Comparison of ENCODE assay signal across 15 cellular contexts in genomic region chr16:89525146-89525913, GRCh38. TPM values are rescaled to one million over a fixed set of nuclear protein-coding genes. Genes with fewer than 3 reads are reported as not detected.
A peak's percentile ranks its signal among the peaks of the same experiment; 100 is the strongest.
DNase-seq lines count a peak whose midpoint lies in the region; ATAC-seq, FAIRE-seq and TF ChIP-seq lines count a peak whose summit lies in the region.
"Had no signal": no experiment of that assay in that cellular context is flagged by ENCODE, and none has a peak within 500 bp of the region (broad histone marks: within the 10 kb centered on the region; RNA-seq: fewer than 3 reads in every experiment).

No MANE protein-coding gene starts in this region.

- H3K27me3 ChIP-seq in HCT116 (ENCODE audit: insufficient read depth, low read length): no peaks in the 10 kb centered on the region
- H3K27me3 ChIP-seq in GM12878 (replicated peaks in 1 of 2; ENCODE audit: control insufficient read depth in 2 of 2, insufficient read depth in 2 of 2, low read length in 1 of 2): no peaks in the 10 kb centered on the region
- no peaks in the 10 kb centered on the region for H3K27me3 ChIP-seq in osteoblast (ENCODE audit: insufficient read depth, low read length)
- no peaks in the 10 kb centered on the region for H3K27me3 ChIP-seq in brain microvascular endothelial cell (replicated peaks)

- TF ChIP-seq EP300 in GM12878 (IDR thresholded peaks at IDR 0.05; ENCODE audit: borderline replicate concordance in 1 of 2, control insufficient read depth in 1 of 2, low read depth in 2 of 2, low read length in 2 of 2): no peak

- POLR2A ChIA-PET in HCT116 (lab: Charles Lee): no interaction called here
- POLR2A ChIA-PET in GM12878 (lab: Charles Lee): interaction anchor here (0.7 to 1.0 kb wide), 2 partner anchors 42 to 162 kb away, joined by 4 to 5 read pairs; no protein-coding TSS in a partner anchor
- POLR2A ChIA-PET in activated CD4-positive, alpha-beta T cell treated with anti-CD3 and anti-CD28 coated beads, Interleukin-2, amount 10 ng/mL, durations not matched to agents 7 days and 5 days (lab: Charles Lee): no interaction called here

- H3K27ac ChIP-seq in HCT116 (ENCODE audit: low read depth, low read length) (no peak overlapping the region), GM12878 (ENCODE audit: control insufficient read depth, insufficient read depth) (peak overlapping the region; percentile 15; the same call in 1 of the 2 replicates), osteoblast (ENCODE audit: low read depth, low read length) (no peak overlapping the region), brain microvascular endothelial cell (no peak overlapping the region)

- no peak overlapping the region for H3K4me3 ChIP-seq in HCT116 (replicated peaks in 1 of 2; ENCODE audit: low read depth in 1 of 2, low read length in 2 of 2)
- H3K4me3 ChIP-seq in GM12878: no peak overlapping the region
- H3K4me3 ChIP-seq in osteoblast (ENCODE audit: insufficient read depth, low read length): no peak overlapping the region
- no peak overlapping the region for H3K4me3 ChIP-seq in brain microvascular endothelial cell (ENCODE audit: low read depth, low read length)

- peak; percentile 66 for FAIRE-seq in GM12878 (lab: Jason Lieb, UNC)
- FAIRE-seq: GM18507 had no signal

- H3K36me3 ChIP-seq in HCT116 (ENCODE audit: control insufficient read depth in 1 of 2, insufficient read depth in 2 of 2, low read length in 2 of 2) (peaks cover 58 to 70% of the 10 kb centered on the region in 2 experiments), GM12878 (ENCODE audit: control insufficient read depth in 2 of 2, insufficient read depth in 2 of 2, low read length in 1 of 2) (peaks cover 12 to 25% of the 10 kb centered on the region in 2 experiments), osteoblast (ENCODE audit: insufficient read depth, low read length) (peaks cover 86% of the 10 kb centered on the region), brain microvascular endothelial cell (replicated peaks) (peaks cover 79% of the 10 kb centered on the region)

- TF ChIP-seq CTCF in GM10266 (IDR thresholded peaks at IDR 0.05; ENCODE audit: control insufficient read depth, insufficient read depth, low read depth, missing control alignments) (peak; percentile 21), HCT116 (IDR thresholded peaks at IDR 0.05 in 2 of 3, conservative IDR thresholded peaks at IDR 0.05 in 1 of 3; ENCODE audit: borderline replicate concordance in 1 of 3, insufficient read depth in 1 of 3, low read depth in 2 of 3, low read length in 2 of 3) (no peak), GM12878 (IDR thresholded peaks at IDR 0.05 in 2 of 3, conservative IDR thresholded peaks at IDR 0.05 in 1 of 3; ENCODE audit: control insufficient read depth in 2 of 3, extremely low read depth in 1 of 3, insufficient read depth in 1 of 3, low read depth in 3 of 3, low read length in 3 of 3) (peak in 2 of 3 experiments; percentile 28 to 32; a peak in 2 of 6 replicates), osteoblast (IDR thresholded peaks at IDR 0.05; ENCODE audit: extremely low read depth, low read depth, low read length) (no peak), brain microvascular endothelial cell (IDR thresholded peaks at IDR 0.05; ENCODE audit: low read depth, low read length, missing control alignments) (no peak)

- no peak overlapping the region for H3K4me3 Mint-ChIP-seq in activated CD4-positive, alpha-beta T cell treated with anti-CD3 and anti-CD28 coated beads, Interleukin-2, amount 10 ng/mL, durations not matched to agents 7 days and 5 days
- H3K4me3 Mint-ChIP-seq: mesothelial cell of epicardium had no signal

- no peak overlapping the region for H3K4me2 ChIP-seq in HCT116 (ENCODE audit: low read length)
- no peak overlapping the region for H3K4me2 ChIP-seq in GM12878 (ENCODE audit: control insufficient read depth, insufficient read depth)
- no peak overlapping the region for H3K4me2 ChIP-seq in osteoblast (ENCODE audit: insufficient read depth, low read length)

- in situ Hi-C loops in GM12878 (cut with MboI): no loop called here
- in situ Hi-C loops in brain microvascular endothelial cell (cut with HindIII; ENCODE audit: low pct_ligation_motif_present, low sequenced_read_pairs): no loop called here

- H3K9me3 ChIP-seq in HCT116 (ENCODE audit: control insufficient read depth in 1 of 2, insufficient read depth in 1 of 2, low read depth in 1 of 2, low read length in 2 of 2) (no peaks in the 10 kb centered on the region), GM12878 (replicated peaks; ENCODE audit: control insufficient read depth, insufficient read depth, low read length) (no peaks in the 10 kb centered on the region), osteoblast (ENCODE audit: low read depth, low read length) (no peaks in the 10 kb centered on the region)

- BruUV-seq in HCT116 (replicated peaks; lab: Mats Ljungman, UMichigan) (no TSS peak), GM12878 (replicated peaks; lab: Mats Ljungman, UMichigan) (no TSS peak)

- 44% methylated on average over 20 of the region's 20 CpGs for WGBS in GM12878 (ENCODE audit: insufficient coverage, insufficient replicate concordance, low lambda C conversion rate, missing lambda C conversion rate)

- intact Hi-C loops in HCT116 (cut with micrococcal nuclease) (no loop called here), GM12878 (cut with micrococcal nuclease; ENCODE audit: unreplicated experiment) (no loop called here)

- H2AFZ ChIP-seq in HCT116 (ENCODE audit: low read depth, low read length, poor library complexity, severe bottlenecking) (no peak overlapping the region), GM12878 (ENCODE audit: control insufficient read depth, low read depth, low read length) (no peak overlapping the region), osteoblast (ENCODE audit: low read length) (no peak overlapping the region)

- H3K36me3 Mint-ChIP-seq in activated CD4-positive, alpha-beta T cell treated with anti-CD3 and anti-CD28 coated beads, Interleukin-2, amount 10 ng/mL, durations not matched to agents 7 days and 5 days (ENCODE audit: low read depth): peaks cover 45% of the 10 kb centered on the region

- H3K9ac ChIP-seq in HCT116 (ENCODE audit: low read length) (no peak overlapping the region), GM12878 (ENCODE audit: control insufficient read depth, insufficient read depth, low read length) (no peak overlapping the region)

- RAD21 ChIA-PET in HCT116 (lab: Charles Lee; ENCODE audit: low non-redundant PET in 1 of 2, low total read pairs in 2 of 2, uncharacterized antibody in 2 of 2, unreplicated experiment in 2 of 2) (no interaction called here), GM12878 (lab: Charles Lee; ENCODE audit: unreplicated experiment) (no interaction called here)

- CTCF ChIA-PET in HCT116 (lab: Charles Lee): no interaction called here
- CTCF ChIA-PET in GM12878 (lab: Yijun Ruan, JAX): interaction anchor here (0.6 to 1.4 kb wide), 4 partner anchors 12 to 175 kb away, joined by 3 to 7 read pairs (median 4); partner anchors contain the start of gene SPG7
- CTCF ChIA-PET in activated CD4-positive, alpha-beta T cell treated with anti-CD3 and anti-CD28 coated beads, Interleukin-2, amount 10 ng/mL, durations not matched to agents 7 days and 5 days (lab: Charles Lee): interaction anchor here (1.2 to 1.7 kb wide), 2 partner anchors 13 to 16 kb away, joined by 6 read pairs; no protein-coding TSS in a partner anchor

- ATAC-seq in HCT116 (0 out of 2 replicates have a peak, but pooled peaks have one; percentile 52), GM12878 (peak; percentile 80)
- ATAC-seq: sciatic nerve had no signal

- H3K27ac Mint-ChIP-seq in activated CD4-positive, alpha-beta T cell treated with anti-CD3 and anti-CD28 coated beads, Interleukin-2, amount 10 ng/mL, durations not matched to agents 7 days and 5 days: no peak overlapping the region
- H3K27ac Mint-ChIP-seq: mesothelial cell of epicardium had no signal

- no peaks in the 10 kb centered on the region for H3K9me3 Mint-ChIP-seq in activated CD4-positive, alpha-beta T cell treated with anti-CD3 and anti-CD28 coated beads, Interleukin-2, amount 10 ng/mL, durations not matched to agents 7 days and 5 days
- H3K9me3 Mint-ChIP-seq: mesothelial cell of epicardium had no signal

- H3K9me2 ChIP-seq in HCT116 (ENCODE audit: insufficient read depth): no peaks in the 10 kb centered on the region

- H4K20me1 ChIP-seq in HCT116 (ENCODE audit: insufficient read depth) (0 out of 2 replicates have a peak, but pooled peaks cover 5% of the 10 kb centered on the region), GM12878 (ENCODE audit: control insufficient read depth, insufficient read depth) (no peaks in the 10 kb centered on the region), osteoblast (ENCODE audit: insufficient read depth, low read length) (peaks cover 32% of the 10 kb centered on the region)

- TF ChIP-seq RAD21 in HCT116 (IDR thresholded peaks at IDR 0.05; ENCODE audit: low read depth) (no peak), GM12878 (IDR thresholded peaks at IDR 0.05; ENCODE audit: insufficient read depth, low read depth, low read length) (no peak)

- TF ChIP-seq POLR2A in HCT116 (IDR thresholded peaks at IDR 0.05; ENCODE audit: borderline replicate concordance, extremely low read depth, insufficient read depth, insufficient read length) (no peak), GM12878 (IDR thresholded peaks at IDR 0.05; ENCODE audit: low read depth, low read length) (no peak)

- no peaks in the 10 kb centered on the region for H3K27me3 Mint-ChIP-seq in activated CD4-positive, alpha-beta T cell treated with anti-CD3 and anti-CD28 coated beads, Interleukin-2, amount 10 ng/mL, durations not matched to agents 7 days and 5 days

- H3K4me1 Mint-ChIP-seq in activated CD4-positive, alpha-beta T cell treated with anti-CD3 and anti-CD28 coated beads, Interleukin-2, amount 10 ng/mL, durations not matched to agents 7 days and 5 days: no peaks in the 10 kb centered on the region
- H3K4me1 Mint-ChIP-seq: mesothelial cell of epicardium had no signal

- SMC1A ChIA-PET in GM12878 (lab: Charles Lee; ENCODE audit: uncharacterized antibody, unreplicated experiment): interaction anchor here (0.7 to 1.2 kb wide), 2 partner anchors 14 to 891 kb away, joined by 3 to 4 read pairs; no protein-coding TSS in a partner anchor

- H3K4me1 ChIP-seq in HCT116 (ENCODE audit: control insufficient read depth in 1 of 2, insufficient read depth in 2 of 2, low read length in 2 of 2) (no peaks in the 10 kb centered on the region), GM12878 (ENCODE audit: control insufficient read depth, insufficient read depth, low read length) (peaks cover 12% of the 10 kb centered on the region), osteoblast (ENCODE audit: insufficient read depth, low read length) (no peaks in the 10 kb centered on the region)

- DNase-seq in GM10266 (ENCODE audit: extremely low spot score) (peak; percentile 71), HCT116 (ENCODE audit: low read depth, low spot score) (no peak), GM12878 (ENCODE audit: low read depth, low spot score) (no peak), osteoblast (ENCODE audit: insufficient read length, low spot score, missing footprints) (peak; percentile 29), brain microvascular endothelial cell (no peak), T-helper 1 cell (no peak), NCI-H82 treated with DMSO at 0.1 percent for 48 hours (lab: John Stamatoyannopoulos, UW; ENCODE audit: unreplicated experiment) (no peak)
- no peak for DNase-seq in activated CD4-positive, alpha-beta T cell treated with anti-CD3 and anti-CD28 coated beads, Interleukin-2, amount 10 ng/mL, durations not matched to agents 7 days and 5 days
- DNase-seq: activated CD4-positive, alpha-beta T cell treated with anti-CD3 and anti-CD28 coated beads for 1 hour; activated CD8-positive, alpha-beta memory T cell treated with anti-CD3 and anti-CD28 coated beads, Interleukin-2, amount 50 U/mL, for 4 hours; NCI-H1694 treated with DMSO at 0.1 percent for 48 hours; stimulated activated CD4-positive, alpha-beta T cell treated with anti-CD3 and anti-CD28 coated beads, Interleukin-2, amount 100 ng/mL, for 24 hours had no signal

- peaks cover 48% of the 10 kb centered on the region for H3K79me2 ChIP-seq in HCT116 (ENCODE audit: insufficient read depth, low read length)
- no peaks in the 10 kb centered on the region; the same call in 1 of the 2 replicates for H3K79me2 ChIP-seq in GM12878 (ENCODE audit: control insufficient read depth, insufficient read depth, low read length)
- peaks cover 56% of the 10 kb centered on the region for H3K79me2 ChIP-seq in osteoblast (ENCODE audit: insufficient read depth, low read length)

RNA-seq across cellular contexts. Expression of gene SPG7, which starts 17.1 kb away (rescaled TPM):
- total RNA-seq in HCT116 (2021; ENCODE audit: unreplicated experiment) (116 TPM), GM12878 (2014; rRNA removed) (75.9 and 80.1 TPM in 2 replicates), GM12878 (2014; rRNA removed; fragmentation: Illumina TruSeq; extraction: Trizol) (36.9 and 40.0 TPM in 2 replicates), GM12878 (2021) (60.5 and 74.5 TPM in 2 replicates), osteoblast (76.3 and 85.8 TPM in 2 replicates)
- 79.4 and 81.2 TPM in 2 replicates for polyA plus RNA-seq in HCT116 (2012)
- 353 and 388 TPM in 2 replicates for total RNA-seq in GM12878 (2013; cell fraction: nucleolus; rRNA removed)
- 35.8 TPM for polyA plus RNA-seq in GM12878 (2011; ENCODE audit: low read depth)
- polyA plus RNA-seq in GM12878 (2011; rRNA removed) (24.5 and 31.9 TPM in 2 replicates), GM12878 (2014; fragmentation: Illumina TruSeq; extraction: Trizol) (23.1 and 36.7 TPM in 2 replicates), GM12878 (2014; fragmentation: Nextera tagmentation; extraction: Ambion mirVana) (1 to 10 TPM; 5.9 to 9.8 TPM), GM12878 (2014; rRNA removed) (75.4 and 93.5 TPM in 2 replicates), GM12878 (2016; fragmentation: Nextera tagmentation; extraction: Ambion mirVana) (10 to 100 TPM; 65.0 to 68.7 TPM)
- polyA plus RNA-seq in GM12878 (2011; cell fraction: cytosol; rRNA removed): 27.0 and 33.4 TPM in 2 replicates
- 194 and 227 TPM in 2 replicates for polyA plus RNA-seq in GM12878 (2011; cell fraction: nucleus; rRNA removed)
- polyA plus RNA-seq in GM12878 (2012): 64.1 and 75.1 TPM in 2 replicates
- polyA minus RNA-seq in GM12878 (2011; rRNA and poly(A)+ RNA removed): 29.0 and 43.9 TPM in 2 replicates
- 15.8 and 17.2 TPM in 2 replicates for polyA minus RNA-seq in GM12878 (2011; cell fraction: cytosol; rRNA and poly(A)+ RNA removed)
- polyA minus RNA-seq in GM12878 (2011; cell fraction: nucleus; rRNA and poly(A)+ RNA removed): 44.0 and 73.8 TPM in 2 replicates
- 100 to 1,000 TPM in 1 of 2 experiments, 10 to 100 TPM in 1; 88.3 to 101 TPM for total RNA-seq in activated CD4-positive, alpha-beta T cell treated with anti-CD3 and anti-CD28 coated beads, Interleukin-2, amount 10 ng/mL, durations not matched to agents 7 days and 5 days

RNA-seq across cellular contexts. Expression of gene ANKRD11, which starts 35.0 kb away (rescaled TPM):
- total RNA-seq in HCT116 (2021; ENCODE audit: unreplicated experiment): 266 TPM
- polyA plus RNA-seq in HCT116 (2012): 192 and 225 TPM in 2 replicates
- total RNA-seq in GM12878 (2013; cell fraction: nucleolus; rRNA removed): 326 and 358 TPM in 2 replicates
- 30.3 and 34.7 TPM in 2 replicates for total RNA-seq in GM12878 (2014; rRNA removed)
- 26.2 and 26.3 TPM in 2 replicates for total RNA-seq in GM12878 (2014; rRNA removed; fragmentation: Illumina TruSeq; extraction: Trizol)
- total RNA-seq in GM12878 (2021): 103 and 106 TPM in 2 replicates
- polyA plus RNA-seq in GM12878 (2011; ENCODE audit: low read depth): 26.1 TPM
- polyA plus RNA-seq in GM12878 (2011; rRNA removed): 25.8 and 28.4 TPM in 2 replicates
- polyA plus RNA-seq in GM12878 (2011; cell fraction: cytosol; rRNA removed): 30.6 and 37.2 TPM in 2 replicates
- polyA plus RNA-seq in GM12878 (2011; cell fraction: nucleus; rRNA removed): 127 and 191 TPM in 2 replicates
- 64.4 and 70.9 TPM in 2 replicates for polyA plus RNA-seq in GM12878 (2012)
- polyA plus RNA-seq in GM12878 (2014; fragmentation: Illumina TruSeq; extraction: Trizol): 23.9 and 35.9 TPM in 2 replicates
- 1 to 10 TPM; 5.1 to 8.7 TPM for polyA plus RNA-seq in GM12878 (2014; fragmentation: Nextera tagmentation; extraction: Ambion mirVana)
- polyA plus RNA-seq in GM12878 (2014; rRNA removed): 80.1 and 85.5 TPM in 2 replicates
- 10 to 100 TPM; 18.2 to 18.6 TPM for polyA plus RNA-seq in GM12878 (2016; fragmentation: Nextera tagmentation; extraction: Ambion mirVana)
- 24.9 and 46.7 TPM in 2 replicates for polyA minus RNA-seq in GM12878 (2011; rRNA and poly(A)+ RNA removed)
- polyA minus RNA-seq in GM12878 (2011; cell fraction: cytosol; rRNA and poly(A)+ RNA removed): 22.9 and 24.1 TPM in 2 replicates
- polyA minus RNA-seq in GM12878 (2011; cell fraction: nucleus; rRNA and poly(A)+ RNA removed): 31.7 and 60.0 TPM in 2 replicates
- 78.4 and 97.4 TPM in 2 replicates for total RNA-seq in osteoblast
- total RNA-seq in activated CD4-positive, alpha-beta T cell treated with anti-CD3 and anti-CD28 coated beads, Interleukin-2, amount 10 ng/mL, durations not matched to agents 7 days and 5 days: 100 to 1,000 TPM; 158 to 178 TPM

RNA-seq across cellular contexts. Expression of gene RPL13, which starts 35.2 kb away (rescaled TPM):
- total RNA-seq in HCT116 (2021; ENCODE audit: unreplicated experiment) (4,404 TPM), GM12878 (2014; rRNA removed) (7,892 and 9,428 TPM in 2 replicates), GM12878 (2014; rRNA removed; fragmentation: Illumina TruSeq; extraction: Trizol) (2,108 and 2,400 TPM in 2 replicates), GM12878 (2021) (4,034 and 4,132 TPM in 2 replicates), osteoblast (2,112 and 2,440 TPM in 2 replicates)
- 9,099 and 10,215 TPM in 2 replicates for polyA plus RNA-seq in HCT116 (2012)
- total RNA-seq in GM12878 (2013; cell fraction: nucleolus; rRNA removed): 555 and 566 TPM in 2 replicates
- 2,666 TPM for polyA plus RNA-seq in GM12878 (2011; ENCODE audit: low read depth)
- polyA plus RNA-seq in GM12878 (2011; rRNA removed) (1,025 and 2,315 TPM in 2 replicates), GM12878 (2014; fragmentation: Illumina TruSeq; extraction: Trizol) (872 and 1,693 TPM in 2 replicates), GM12878 (2014; fragmentation: Nextera tagmentation; extraction: Ambion mirVana) (1,000 to 10,000 TPM in 1 of 2 experiments, 100 to 1,000 TPM in 1; 386 to 1,247 TPM), GM12878 (2014; rRNA removed) (6,764 and 8,907 TPM in 2 replicates), GM12878 (2016; fragmentation: Nextera tagmentation; extraction: Ambion mirVana) (1,000 to 10,000 TPM; 2,572 to 2,650 TPM)
- polyA plus RNA-seq in GM12878 (2011; cell fraction: cytosol; rRNA removed): 3,460 and 6,315 TPM in 2 replicates
- polyA plus RNA-seq in GM12878 (2011; cell fraction: nucleus; rRNA removed): 1,880 and 1,959 TPM in 2 replicates
- polyA plus RNA-seq in GM12878 (2012): 4,925 and 6,484 TPM in 2 replicates
- polyA minus RNA-seq in GM12878 (2011; rRNA and poly(A)+ RNA removed): 392 and 1,069 TPM in 2 replicates
- 929 and 1,175 TPM in 2 replicates for polyA minus RNA-seq in GM12878 (2011; cell fraction: cytosol; rRNA and poly(A)+ RNA removed)
- 344 and 499 TPM in 2 replicates for polyA minus RNA-seq in GM12878 (2011; cell fraction: nucleus; rRNA and poly(A)+ RNA removed)
- 1,000 to 10,000 TPM; 1,763 to 2,076 TPM for total RNA-seq in activated CD4-positive, alpha-beta T cell treated with anti-CD3 and anti-CD28 coated beads, Interleukin-2, amount 10 ng/mL, durations not matched to agents 7 days and 5 days

RNA-seq across cellular contexts. Expression of gene CPNE7, which starts 50.2 kb away (rescaled TPM):
- total RNA-seq in HCT116 (2021; ENCODE audit: unreplicated experiment) (201 TPM), GM12878 (2014; rRNA removed) (22.5 and 23.4 TPM in 2 replicates), GM12878 (2014; rRNA removed; fragmentation: Illumina TruSeq; extraction: Trizol) (13.1 and 13.5 TPM in 2 replicates), GM12878 (2021) (39.6 and 46.9 TPM in 2 replicates), osteoblast (7.2 and 21.8 TPM in 2 replicates)
- polyA plus RNA-seq in HCT116 (2012): 136 and 148 TPM in 2 replicates
- total RNA-seq in GM12878 (2013; cell fraction: nucleolus; rRNA removed): 55.5 and 58.7 TPM in 2 replicates
- 2.9 TPM for polyA plus RNA-seq in GM12878 (2011; ENCODE audit: low read depth)
- polyA plus RNA-seq in GM12878 (2011; rRNA removed) (6.1 and 7.4 TPM in 2 replicates), GM12878 (2014; fragmentation: Illumina TruSeq; extraction: Trizol) (16.5 and 17.5 TPM in 2 replicates), GM12878 (2014; fragmentation: Nextera tagmentation; extraction: Ambion mirVana) (1 to 10 TPM in 1 of 2 experiments, under 1 TPM in 1; 0.29 to 1.1 TPM), GM12878 (2014; rRNA removed) (39.7 and 49.2 TPM in 2 replicates), GM12878 (2016; fragmentation: Nextera tagmentation; extraction: Ambion mirVana) (10 to 100 TPM; 17.6 to 19.7 TPM)
- 5.6 and 10.3 TPM in 2 replicates for polyA plus RNA-seq in GM12878 (2011; cell fraction: cytosol; rRNA removed)
- 210 and 211 TPM in 2 replicates for polyA plus RNA-seq in GM12878 (2011; cell fraction: nucleus; rRNA removed)
- 8.5 and 9.2 TPM in 2 replicates for polyA plus RNA-seq in GM12878 (2012)
- 1.2 and 1.4 TPM in 2 replicates for polyA minus RNA-seq in GM12878 (2011; rRNA and poly(A)+ RNA removed)
- 3.2 TPM in 1 of 2 replicates, not detected in the other for polyA minus RNA-seq in GM12878 (2011; cell fraction: cytosol; rRNA and poly(A)+ RNA removed)
- polyA minus RNA-seq in GM12878 (2011; cell fraction: nucleus; rRNA and poly(A)+ RNA removed): 5.8 and 6.4 TPM in 2 replicates
- total RNA-seq in activated CD4-positive, alpha-beta T cell treated with anti-CD3 and anti-CD28 coated beads, Interleukin-2, amount 10 ng/mL, durations not matched to agents 7 days and 5 days: 1 to 10 TPM; 5.1 to 5.7 TPM
- total RNA-seq: sciatic nerve had no signal

Comparison
In these comparisons a context has a peak if more than half of its experiments do, and no peak if none do; other contexts are left out.
1. DNase-seq: peak in GM10266 (single experiment) and osteoblast (single experiment); none in HCT116 (single experiment), GM12878 (single experiment), brain microvascular endothelial cell (single experiment), T-helper 1 cell (0 of 5), NCI-H82 treated with DMSO at 0.1 percent for 48 hours (single experiment) and activated CD4-positive, alpha-beta T cell treated with anti-CD3 and anti-CD28 coated beads, Interleukin-2, amount 10 ng/mL, durations not matched to agents 7 days and 5 days (single experiment).
2. CTCF ChIP-seq: peak in GM10266 (single experiment) and GM12878 (2 of 3); none in HCT116 (0 of 3), osteoblast (single experiment) and brain microvascular endothelial cell (single experiment).